12 cellular contexts compared by ENCODE assay signal in the genomic region with DNA sequence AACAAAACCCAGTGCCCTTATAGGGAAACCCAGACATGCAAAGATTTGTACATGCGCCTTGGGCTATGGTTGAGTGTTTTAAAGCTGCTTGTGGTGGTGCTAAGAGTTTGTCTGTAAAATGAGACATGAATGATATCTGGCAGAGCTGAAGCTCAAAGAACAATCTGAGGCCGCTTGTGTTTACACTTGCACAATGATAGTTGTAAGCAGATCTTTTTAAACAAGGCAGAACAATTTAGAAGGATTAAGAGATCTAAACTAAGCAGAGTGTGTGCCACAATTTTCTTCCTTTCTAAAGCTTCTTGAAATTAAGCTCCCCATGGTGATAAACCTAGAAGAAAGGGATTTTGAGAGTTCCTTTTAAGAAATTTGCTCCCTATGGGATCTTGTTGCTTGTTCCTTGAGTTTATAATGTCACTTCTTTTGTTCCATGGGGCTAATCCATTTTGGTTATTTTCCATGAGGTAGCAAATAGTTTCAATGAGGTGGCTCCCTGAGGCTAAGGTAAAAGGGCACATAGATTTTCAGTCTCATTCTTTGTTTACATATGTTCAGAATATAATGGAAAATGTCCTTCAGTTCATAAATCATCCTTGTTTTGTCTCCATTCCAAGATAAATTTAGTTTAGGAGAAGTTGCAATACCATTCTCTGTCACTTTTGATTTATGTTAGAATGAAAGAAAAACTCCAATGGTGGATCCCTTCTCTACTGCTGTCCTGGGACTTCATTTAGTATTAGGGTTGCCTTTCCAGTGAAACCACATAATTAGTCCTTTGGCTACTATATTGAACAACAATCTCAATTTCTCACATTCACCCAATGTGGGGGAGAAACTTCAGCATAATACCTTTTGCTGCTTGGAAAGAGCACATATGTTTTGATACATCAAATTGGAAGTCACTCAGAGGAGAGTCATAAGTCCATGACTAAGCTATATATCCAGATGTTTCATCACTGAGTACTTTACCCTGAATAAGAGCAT.
A peak's percentile ranks its signal among the peaks of the same experiment; 100 is the strongest.
DNase-seq lines count a peak whose midpoint lies in the region; TF ChIP-seq lines count a peak whose summit lies in the region.
"Had no signal": no experiment of that assay in that cellular context is flagged by ENCODE, and none has a peak within 500 bp of the region (broad histone marks: within the 10 kb centered on the region; RNA-seq: fewer than 3 reads in every experiment).

No MANE protein-coding gene starts in this region.

- WGBS in ovary, 3 donors: 72 to 81% (median 74%) methylated on average over 2 of the region's 2 CpGs

- H3K9ac ChIP-seq in SK-N-MC (ENCODE audit: insufficient read length) (no peak overlapping the region), skeletal muscle satellite cell (ENCODE audit: low read depth, low read length) (no peak overlapping the region)

- H3K4me3 ChIP-seq in SK-N-MC (peak overlapping the region; percentile 42), skeletal muscle satellite cell (ENCODE audit: low read length) (no peak overlapping the region), ovary (no peak overlapping the region)
- H3K4me3 ChIP-seq: coronary artery, lung had no signal

- TF ChIP-seq CTCF in ovary (IDR thresholded peaks at IDR 0.05): no peak

- peak overlapping the region; percentile 29 for H3K4me2 ChIP-seq in skeletal muscle satellite cell (ENCODE audit: low read length)

- H3K9me3 ChIP-seq in SK-N-MC (ENCODE audit: low read depth, low read length): no peaks in the 10 kb centered on the region
- H3K9me3 ChIP-seq in skeletal muscle satellite cell (replicated peaks; ENCODE audit: low read length): no peaks in the 10 kb centered on the region
- H3K9me3 ChIP-seq in ovary: no peaks in the 10 kb centered on the region

- CTCF ChIA-PET in HEK293T (lab: Yijun Ruan, JAX): interaction anchor here (1.2 kb wide), 1 partner anchor 86 kb away, joined by 3 read pairs; no protein-coding TSS in a partner anchor

- peak; percentile 28 for DNase-seq in HEK293T (ENCODE audit: extremely low spot score)
- DNase-seq in SK-N-MC (ENCODE audit: low read depth, low spot score): peak; percentile 55
- peak; percentile 78 for DNase-seq in fibroblast of the conjunctiva (ENCODE audit: low read depth)
- no peak for DNase-seq in activated CD4-positive, alpha-beta T cell treated with anti-CD3 and anti-CD28 coated beads for 48 hours
- no peak for DNase-seq in DMS53 treated with DMSO at 0.1 percent for 48 hours (lab: John Stamatoyannopoulos, UW; ENCODE audit: unreplicated experiment)
- no peak for DNase-seq in ovary
- DNase-seq: activated CD4-positive, alpha-beta T cell treated with anti-CD3 and anti-CD28 coated beads, Interleukin-2, amount 50 U/mL, for 48 hours; KG1; NCI-H2081 had no signal

- no peaks in the 10 kb centered on the region for H3K27me3 ChIP-seq in skeletal muscle satellite cell (ENCODE audit: control insufficient read depth, insufficient read depth, low read length)
- no peaks in the 10 kb centered on the region for H3K27me3 ChIP-seq in ovary

- H3K36me3 ChIP-seq in SK-N-MC (ENCODE audit: insufficient read depth, low read length) (no peaks in the 10 kb centered on the region), skeletal muscle satellite cell (ENCODE audit: insufficient read depth, low read length) (no peaks in the 10 kb centered on the region), ovary (no peaks in the 10 kb centered on the region)

- TF ChIP-seq POLR2A in ovary (IDR thresholded peaks at IDR 0.05): no peak

- peaks cover 16% of the 10 kb centered on the region for H3K4me1 ChIP-seq in skeletal muscle satellite cell (ENCODE audit: control insufficient read depth, insufficient read depth, low read length)
- H3K4me1 ChIP-seq in ovary (ENCODE audit: insufficient read depth): peaks cover 5% of the 10 kb centered on the region

- TF ChIP-seq EP300 in ovary (IDR thresholded peaks at IDR 0.05): no peak

- intact Hi-C loops in ovary (cut with DNase I): no loop called here

- H3K27ac ChIP-seq in SK-N-MC (peak overlapping the region; percentile 52; the same call in 1 of the 2 replicates), ovary (no peak overlapping the region)
- H3K27ac ChIP-seq: coronary artery had no signal

- POLR2A ChIA-PET in HEK293T (lab: Yijun Ruan, JAX): no interaction called here

TF ChIP-seq in HEK293T, 16 proteins besides CTCF, POLR2A, EP300 and RAD21:
- no peak for TF ChIP-seq FOXA1 (IDR thresholded peaks at IDR 0.05)
- TF ChIP-seq CTBP1 (IDR thresholded peaks at IDR 0.05; ENCODE audit: borderline replicate concordance): no peak
- TF ChIP-seq SP1 (IDR thresholded peaks at IDR 0.05): no peak
- no peak for TF ChIP-seq SUZ12 (IDR thresholded peaks at IDR 0.05)
- TF ChIP-seq, protein P1, sequence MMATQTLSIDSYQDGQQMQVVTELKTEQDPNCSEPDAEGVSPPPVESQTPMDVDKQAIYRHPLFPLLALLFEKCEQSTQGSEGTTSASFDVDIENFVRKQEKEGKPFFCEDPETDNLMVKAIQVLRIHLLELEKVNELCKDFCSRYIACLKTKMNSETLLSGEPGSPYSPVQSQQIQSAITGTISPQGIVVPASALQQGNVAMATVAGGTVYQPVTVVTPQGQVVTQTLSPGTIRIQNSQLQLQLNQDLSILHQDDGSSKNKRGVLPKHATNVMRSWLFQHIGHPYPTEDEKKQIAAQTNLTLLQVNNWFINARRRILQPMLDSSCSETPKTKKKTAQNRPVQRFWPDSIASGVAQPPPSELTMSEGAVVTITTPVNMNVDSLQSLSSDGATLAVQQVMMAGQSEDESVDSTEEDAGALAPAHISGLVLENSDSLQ (IDR thresholded peaks at IDR 0.05): peak; percentile 75
- no peak for TF ChIP-seq NFRKB (IDR thresholded peaks at IDR 0.05)
TF ChIP-seq in HEK293T: peak in this region for 1.

Comparison
In these comparisons a context has a peak if more than half of its experiments do, and no peak if none do; other contexts are left out.
1. DNase-seq: peak in HEK293T (single experiment), SK-N-MC (single experiment) and fibroblast of the conjunctiva (single experiment); none in activated CD4-positive, alpha-beta T cell treated with anti-CD3 and anti-CD28 coated beads for 48 hours (single experiment), DMS53 treated with DMSO at 0.1 percent for 48 hours (single experiment) and ovary (0 of 5).